In the genomic region with DNA sequence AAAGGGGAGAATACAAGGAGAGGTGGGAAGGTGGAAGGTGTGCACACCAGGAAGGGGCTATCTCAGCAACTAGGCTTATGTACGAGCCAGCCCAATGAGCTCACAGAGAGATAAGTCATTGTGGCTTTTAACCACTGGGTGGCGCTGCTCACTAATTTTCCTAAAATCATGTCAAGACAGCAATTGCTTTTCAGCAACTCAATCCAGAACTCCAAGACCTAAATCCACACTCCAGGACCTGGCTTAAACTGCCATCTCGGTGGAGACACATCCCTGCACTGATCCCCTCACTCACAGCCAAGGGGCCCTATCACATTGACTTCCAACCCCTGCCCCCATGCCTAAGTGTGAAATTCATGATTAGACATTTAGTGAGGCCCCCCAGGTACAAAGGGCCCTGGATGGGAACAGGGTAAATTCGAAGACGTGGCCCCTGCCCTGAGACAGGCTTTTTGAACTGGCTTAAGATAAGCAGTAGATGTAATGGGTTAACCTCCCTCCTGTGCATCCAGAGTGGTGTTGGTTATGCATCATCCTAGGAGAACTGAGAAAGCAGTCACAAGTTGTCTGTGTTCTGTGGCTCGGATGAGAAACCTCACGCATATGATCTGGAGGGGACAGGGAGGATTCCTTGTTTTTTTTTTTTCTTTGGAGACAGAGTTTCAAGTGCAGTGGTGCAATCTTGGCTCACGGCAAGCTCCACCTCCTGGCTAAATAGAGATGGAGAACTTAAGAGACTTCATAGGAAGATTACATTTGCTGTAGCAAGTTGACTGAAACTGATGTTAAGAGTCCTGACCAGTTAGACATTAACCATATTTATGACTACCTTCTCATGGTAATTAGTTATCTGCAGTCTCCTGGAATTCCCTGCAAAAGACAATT, we compare ENCODE assay signal across 9 cellular contexts. TPM values are rescaled to one million over a fixed set of nuclear protein-coding genes. Genes with fewer than 3 reads are reported as not detected.
A peak's percentile ranks its signal among the peaks of the same experiment; 100 is the strongest.
DNase-seq lines count a peak whose midpoint lies in the region; FAIRE-seq lines count a peak whose summit lies in the region.
"Had no signal": no experiment of that assay in that cellular context is flagged by ENCODE, and none has a peak within 500 bp of the region (broad histone marks: within the 10 kb centered on the region; RNA-seq: fewer than 3 reads in every experiment).

No MANE protein-coding gene starts in this region.

- H3K4me3 ChIP-seq in MG63: no peak overlapping the region

- H3K27me3 ChIP-seq in MG63: no peaks in the 10 kb centered on the region

- DNase-seq in DMS79 (lab: John Stamatoyannopoulos, UW) (peak; percentile 27), MG63 (peak; percentile 49), SK-N-DZ (ENCODE audit: low spot score) (peak; percentile 70), head of caudate nucleus (peak; percentile 26 to 94 (median 83)), pons (ENCODE audit: low spot score) (peak; percentile 87), urothelium cell line (ENCODE audit: low spot score) (peak; percentile 74), GF-D8 (lab: John Stamatoyannopoulos, UW) (no peak)
- DNase-seq in activated naive CD4-positive, alpha-beta T cell treated with anti-CD3 and anti-CD28 coated beads, Interleukin-2, amount 50 U/mL, for 16 hours: peak; percentile 63

- no peak for FAIRE-seq in urothelium cell line (lab: Jason Lieb, UNC)
- FAIRE-seq: colon had no signal

- intact Hi-C loops in head of caudate nucleus (cut with DNase I): loop anchor here (10.0 kb wide), 2 partner anchors 65 to 515 kb away; a partner anchor contains a TSS

- no peaks in the 10 kb centered on the region for H3K9me3 ChIP-seq in MG63

- H3K36me3 ChIP-seq in MG63: no peaks in the 10 kb centered on the region

RNA-seq across cellular contexts. Expression of a gene that starts 11.5 kb away (rescaled TPM):
- total RNA-seq in MG63 (2014; rRNA removed; shearing (Covaris generic); ENCODE audit: low replicate concordance): not detected in 2 replicates
- not detected in 2 replicates for polyA plus RNA-seq in SK-N-DZ (2014; cell fraction: cytosol; rRNA removed)
- not detected in 2 replicates for polyA plus RNA-seq in SK-N-DZ (2014; cell fraction: nucleus; rRNA removed)

RNA-seq across cellular contexts. Expression of a gene that starts 16.7 kb away (rescaled TPM):
- total RNA-seq in MG63 (2014; rRNA removed; shearing (Covaris generic); ENCODE audit: low replicate concordance): not detected in 2 replicates
- polyA plus RNA-seq in SK-N-DZ (2014; cell fraction: cytosol; rRNA removed): not detected in 2 replicates
- not detected in 2 replicates for polyA plus RNA-seq in SK-N-DZ (2014; cell fraction: nucleus; rRNA removed)

RNA-seq across cellular contexts. Expression of a gene that starts 26.3 kb away (rescaled TPM):
- not detected in 2 replicates for total RNA-seq in MG63 (2014; rRNA removed; shearing (Covaris generic); ENCODE audit: low replicate concordance)
- polyA plus RNA-seq in SK-N-DZ (2014; cell fraction: cytosol; rRNA removed): not detected in 2 replicates
- polyA plus RNA-seq in SK-N-DZ (2014; cell fraction: nucleus; rRNA removed): not detected in 2 replicates

RNA-seq across cellular contexts. Expression of a gene that starts 31.6 kb away (rescaled TPM):
- total RNA-seq in MG63 (2014; rRNA removed; shearing (Covaris generic); ENCODE audit: low replicate concordance): not detected in 2 replicates
- not detected in 2 replicates for polyA plus RNA-seq in SK-N-DZ (2014; cell fraction: cytosol; rRNA removed)
- not detected in 2 replicates for polyA plus RNA-seq in SK-N-DZ (2014; cell fraction: nucleus; rRNA removed)

RNA-seq across cellular contexts. Expression of a gene that starts 39.2 kb away (rescaled TPM):
- total RNA-seq in MG63 (2014; rRNA removed; shearing (Covaris generic); ENCODE audit: low replicate concordance): 0.89 and 2.5 TPM in 2 replicates
- polyA plus RNA-seq in SK-N-DZ (2014; cell fraction: cytosol; rRNA removed): 1.6 and 1.8 TPM in 2 replicates
- polyA plus RNA-seq in SK-N-DZ (2014; cell fraction: nucleus; rRNA removed): 1.6 and 3.9 TPM in 2 replicates
